Comparison of ENCODE assay signal across 20 cellular contexts in the genomic region with DNA sequence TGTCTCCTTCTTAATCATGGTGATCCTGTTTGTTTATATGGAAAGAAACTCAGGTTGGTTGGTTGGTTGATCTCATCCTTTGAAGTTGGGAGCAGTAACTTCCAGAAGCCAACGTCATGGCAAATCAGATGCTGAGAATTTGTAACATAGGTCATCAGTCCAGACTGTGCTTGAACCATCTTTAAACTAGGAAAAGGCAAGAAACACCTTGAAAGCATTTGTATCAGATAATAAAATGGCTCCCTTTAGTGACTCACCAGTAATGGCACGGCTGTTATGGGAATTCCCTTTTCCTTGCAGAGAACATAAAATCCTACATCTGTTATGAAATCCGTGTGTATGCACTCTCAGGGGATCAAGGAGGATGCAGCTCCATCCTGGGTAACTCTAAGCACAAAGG. TPM values are rescaled to one million over a fixed set of nuclear protein-coding genes. Genes with fewer than 3 reads are reported as not detected.
DNase-seq lines count a peak whose midpoint lies in the region; ATAC-seq and TF ChIP-seq lines count a peak whose summit lies in the region.
"Had no signal": no experiment of that assay in that cellular context is flagged by ENCODE, and none has a peak within 500 bp of the region (broad histone marks: within the 10 kb centered on the region; RNA-seq: fewer than 3 reads in every experiment).

No MANE protein-coding gene starts in this region.

- H3K27ac ChIP-seq in hepatocyte = peak overlapping the region; percentile 39
- H3K27ac ChIP-seq: thyroid gland had no signal

- no peaks in the 10 kb centered on the region for H3K9me2 ChIP-seq in hepatocyte (replicated peaks; ENCODE audit: insufficient read depth)

- H3K4me2 ChIP-seq in hepatocyte = no peak overlapping the region

- no peak for TF ChIP-seq CTCF in hepatocyte (IDR thresholded peaks at IDR 0.05; ENCODE audit: poor library complexity)

- no peaks in the 10 kb centered on the region for H3K9me3 Mint-ChIP-seq in activated T-cell treated with anti-CD3 and anti-CD28 coated beads, Interleukin-2, amount 50 U/mL, for 72 hours
- no peaks in the 10 kb centered on the region for H3K9me3 Mint-ChIP-seq in activated T-helper 17 cell treated with anti-CD3 and anti-CD28 coated beads, Interleukin-2, amount 50 U/mL, for 72 hours
- H3K9me3 Mint-ChIP-seq: immature natural killer cell, nephron, WTC11 had no signal

- no peaks in the 10 kb centered on the region for H3K79me2 ChIP-seq in hepatocyte

- no peaks in the 10 kb centered on the region for H4K20me1 ChIP-seq in hepatocyte (ENCODE audit: insufficient read depth, poor library complexity, severe bottlenecking)

- no peak overlapping the region for H2AFZ ChIP-seq in hepatocyte

- H3K36me3 ChIP-seq in hepatocyte (replicated peaks; ENCODE audit: insufficient read depth, low read depth) = no peaks in the 10 kb centered on the region
- H3K36me3 ChIP-seq: thyroid gland had no signal

- no peaks in the 10 kb centered on the region for H3K27me3 ChIP-seq in hepatocyte
- H3K27me3 ChIP-seq: thyroid gland had no signal

- no peaks in the 10 kb centered on the region for H3K9me3 ChIP-seq in hepatocyte (ENCODE audit: low read depth)
- H3K9me3 ChIP-seq: thyroid gland had no signal

- H3K27ac Mint-ChIP-seq in activated T-cell treated with anti-CD3 and anti-CD28 coated beads, Interleukin-2, amount 50 U/mL, for 72 hours = peak overlapping the region; percentile 3
- peak overlapping the region; percentile 50 for H3K27ac Mint-ChIP-seq in activated T-helper 17 cell treated with anti-CD3 and anti-CD28 coated beads, Interleukin-2, amount 50 U/mL, for 72 hours
- H3K27ac Mint-ChIP-seq: nephron, T-helper 17 cell, WTC11 had no signal

- peaks cover 26 to 67% of the 10 kb centered on the region in 2 donors for H3K36me3 Mint-ChIP-seq in activated T-cell treated with anti-CD3 and anti-CD28 coated beads, Interleukin-2, amount 50 U/mL, for 72 hours (ENCODE audit: insufficient read depth in 2 of 2)
- H3K36me3 Mint-ChIP-seq in activated T-helper 17 cell treated with anti-CD3 and anti-CD28 coated beads, Interleukin-2, amount 50 U/mL, for 72 hours (ENCODE audit: low read depth) = peaks cover 96% of the 10 kb centered on the region
- H3K36me3 Mint-ChIP-seq: WTC11 had no signal

- 30% methylated on average over 3 of the region's 3 CpGs for WGBS in hepatocyte (ENCODE audit: low lambda C conversion rate, missing lambda C conversion rate)

- H3K4me1 ChIP-seq in hepatocyte (ENCODE audit: insufficient read depth) = no peaks in the 10 kb centered on the region
- H3K4me1 ChIP-seq: thyroid gland had no signal

- peaks cover 10% of the 10 kb centered on the region for H3K4me1 Mint-ChIP-seq in activated T-cell treated with anti-CD3 and anti-CD28 coated beads, Interleukin-2, amount 50 U/mL, for 72 hours (ENCODE audit: low read depth)
- H3K4me1 Mint-ChIP-seq in activated T-helper 17 cell treated with anti-CD3 and anti-CD28 coated beads, Interleukin-2, amount 50 U/mL, for 72 hours = peaks cover 8% of the 10 kb centered on the region
- H3K4me1 Mint-ChIP-seq: CD4-positive, CD25-positive, alpha-beta regulatory T cell; immature natural killer cell; T-helper 17 cell had no signal

- no peak overlapping the region for H3K4me3 Mint-ChIP-seq in activated T-cell treated with anti-CD3 and anti-CD28 coated beads, Interleukin-2, amount 50 U/mL, for 72 hours
- no peak overlapping the region for H3K4me3 Mint-ChIP-seq in activated T-helper 17 cell treated with anti-CD3 and anti-CD28 coated beads, Interleukin-2, amount 50 U/mL, for 72 hours
- H3K4me3 Mint-ChIP-seq: CD4-positive, CD25-positive, alpha-beta regulatory T cell; immature natural killer cell; nephron; T-helper 17 cell; WTC11 had no signal

- ATAC-seq in activated T-cell treated with anti-CD3 and anti-CD28 coated beads, Interleukin-2, amount 50 U/mL, for 72 hours (replicated peaks in 1 of 2) = no peak
- ATAC-seq in activated T-helper 17 cell treated with anti-CD3 and anti-CD28 coated beads, Interleukin-2, amount 50 U/mL, for 72 hours (replicated peaks) = no peak
- ATAC-seq in GM21825 (IDR thresholded peaks at IDR 0.05; ENCODE audit: unreplicated experiment) = no peak
- ATAC-seq: T-helper 17 cell, WTC11 had no signal

- no peaks in the 10 kb centered on the region for H3K27me3 Mint-ChIP-seq in activated T-cell treated with anti-CD3 and anti-CD28 coated beads, Interleukin-2, amount 50 U/mL, for 72 hours (ENCODE audit: low read depth)
- H3K27me3 Mint-ChIP-seq in activated T-helper 17 cell treated with anti-CD3 and anti-CD28 coated beads, Interleukin-2, amount 50 U/mL, for 72 hours = no peaks in the 10 kb centered on the region
- H3K27me3 Mint-ChIP-seq: CD4-positive, CD25-positive, alpha-beta regulatory T cell; T-helper 17 cell had no signal

- no peak overlapping the region for H3K4me3 ChIP-seq in hepatocyte
- H3K4me3 ChIP-seq: thyroid gland had no signal

- DNase-seq in activated T-cell treated with anti-CD3 and anti-CD28 coated beads, Interleukin-2, amount 50 U/mL, for 72 hours = no peak
- no peak for DNase-seq in activated T-cell treated with anti-CD3 and anti-CD28 coated beads, Interleukin-2, amount 50 U/mL, for 1 hour
- peak; percentile 33 for DNase-seq in hepatocyte (ENCODE audit: low spot score)
- DNase-seq in AML-193 (lab: John Stamatoyannopoulos, UW) = no peak
- no peak for DNase-seq in NCI-H345 (lab: John Stamatoyannopoulos, UW)
- DNase-seq in NCI-H345 treated with DMSO at 0.1 percent for 48 hours (lab: John Stamatoyannopoulos, UW; ENCODE audit: unreplicated experiment) = no peak
- DNase-seq: activated effector memory CD4-positive, alpha-beta T cell treated with Interleukin-2 at 50 U/mL for 16 hours; CD4-positive, CD25-positive, alpha-beta regulatory T cell; cortex of kidney; DMS79; immature natural killer cell; NCI-H1436; NCI-H446; SHP77; T-helper 17 cell; thyroid gland had no signal

RNA-seq across cellular contexts. Expression of a gene that starts 58.1 kb away (rescaled TPM):
- 100 to 1,000 TPM; 288 to 386 TPM for total RNA-seq in activated T-cell treated with anti-CD3 and anti-CD28 coated beads, Interleukin-2, amount 50 U/mL, for 72 hours
- 100 to 1,000 TPM; 225 to 393 TPM for total RNA-seq in activated T-helper 17 cell treated with anti-CD3 and anti-CD28 coated beads, Interleukin-2, amount 50 U/mL, for 72 hours
- 178 and 194 TPM in 2 replicates for total RNA-seq in hepatocyte
- polyA plus RNA-seq in hepatocyte = 102 and 104 TPM in 2 replicates
